2 cellular contexts compared by ENCODE assay signal in genomic region chr20:661474-662288, GRCh38.
TF ChIP-seq lines count a peak whose summit lies in the region.

No MANE protein-coding gene starts in this region.

TF ChIP-seq in HepG2, 621 proteins besides CTCF, POLR2A, EP300 and RAD21 (continues in another document):
- TF ChIP-seq, protein P1, sequence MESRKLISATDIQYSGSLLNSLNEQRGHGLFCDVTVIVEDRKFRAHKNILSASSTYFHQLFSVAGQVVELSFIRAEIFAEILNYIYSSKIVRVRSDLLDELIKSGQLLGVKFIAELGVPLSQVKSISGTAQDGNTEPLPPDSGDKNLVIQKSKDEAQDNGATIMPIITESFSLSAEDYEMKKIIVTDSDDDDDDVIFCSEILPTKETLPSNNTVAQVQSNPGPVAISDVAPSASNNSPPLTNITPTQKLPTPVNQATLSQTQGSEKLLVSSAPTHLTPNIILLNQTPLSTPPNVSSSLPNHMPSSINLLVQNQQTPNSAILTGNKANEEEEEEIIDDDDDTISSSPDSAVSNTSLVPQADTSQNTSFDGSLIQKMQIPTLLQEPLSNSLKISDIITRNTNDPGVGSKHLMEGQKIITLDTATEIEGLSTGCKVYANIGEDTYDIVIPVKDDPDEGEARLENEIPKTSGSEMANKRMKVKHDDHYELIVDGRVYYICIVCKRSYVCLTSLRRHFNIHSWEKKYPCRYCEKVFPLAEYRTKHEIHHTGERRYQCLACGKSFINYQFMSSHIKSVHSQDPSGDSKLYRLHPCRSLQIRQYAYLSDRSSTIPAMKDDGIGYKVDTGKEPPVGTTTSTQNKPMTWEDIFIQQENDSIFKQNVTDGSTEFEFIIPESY (CRISPR knock-in tag; IDR thresholded peaks at IDR 0.05): peak; percentile 84
- TF ChIP-seq HOMEZ (CRISPR knock-in tag; IDR thresholded peaks at IDR 0.05; ENCODE audit: low read depth) (no peak), KDM3A (CRISPR knock-in tag; IDR thresholded peaks at IDR 0.05; ENCODE audit: low read depth) (no peak), CCAR2 (optimal IDR thresholded peaks at IDR 0.05; ENCODE audit: low read depth, low read length) (no peak), PCBP2 (optimal IDR thresholded peaks at IDR 0.05; ENCODE audit: low read depth, low read length, poor library complexity, severe bottlenecking) (peak; percentile 64), ZNF230 (CRISPR knock-in tag; IDR thresholded peaks at IDR 0.05) (no peak), ZNF510 (CRISPR knock-in tag; IDR thresholded peaks at IDR 0.05; ENCODE audit: low read depth) (no peak), SAFB2 (CRISPR knock-in tag; IDR thresholded peaks at IDR 0.05; ENCODE audit: borderline replicate concordance, low read depth) (no peak), ZNF331 (CRISPR knock-in tag; IDR thresholded peaks at IDR 0.05) (no peak), HIVEP1 (CRISPR knock-in tag; IDR thresholded peaks at IDR 0.05) (peak; percentile 36; the same call in 1 of the 2 replicates), KLF11 (CRISPR knock-in tag; IDR thresholded peaks at IDR 0.05) (no peak), ZNF143 (CRISPR knock-in tag; IDR thresholded peaks at IDR 0.05) (no peak), ZNF496 (CRISPR knock-in tag; IDR thresholded peaks at IDR 0.05; ENCODE audit: insufficient replicate concordance) (no peak), SMC3 (IDR thresholded peaks at IDR 0.05; ENCODE audit: low read length) (no peak), DDIT3 (CRISPR knock-in tag; IDR thresholded peaks at IDR 0.05) (no peak), ZFP82 (CRISPR knock-in tag; IDR thresholded peaks at IDR 0.05; ENCODE audit: borderline replicate concordance) (no peak), ZNF557 (CRISPR knock-in tag; IDR thresholded peaks at IDR 0.05) (no peak)
- TF ChIP-seq, protein P2, sequence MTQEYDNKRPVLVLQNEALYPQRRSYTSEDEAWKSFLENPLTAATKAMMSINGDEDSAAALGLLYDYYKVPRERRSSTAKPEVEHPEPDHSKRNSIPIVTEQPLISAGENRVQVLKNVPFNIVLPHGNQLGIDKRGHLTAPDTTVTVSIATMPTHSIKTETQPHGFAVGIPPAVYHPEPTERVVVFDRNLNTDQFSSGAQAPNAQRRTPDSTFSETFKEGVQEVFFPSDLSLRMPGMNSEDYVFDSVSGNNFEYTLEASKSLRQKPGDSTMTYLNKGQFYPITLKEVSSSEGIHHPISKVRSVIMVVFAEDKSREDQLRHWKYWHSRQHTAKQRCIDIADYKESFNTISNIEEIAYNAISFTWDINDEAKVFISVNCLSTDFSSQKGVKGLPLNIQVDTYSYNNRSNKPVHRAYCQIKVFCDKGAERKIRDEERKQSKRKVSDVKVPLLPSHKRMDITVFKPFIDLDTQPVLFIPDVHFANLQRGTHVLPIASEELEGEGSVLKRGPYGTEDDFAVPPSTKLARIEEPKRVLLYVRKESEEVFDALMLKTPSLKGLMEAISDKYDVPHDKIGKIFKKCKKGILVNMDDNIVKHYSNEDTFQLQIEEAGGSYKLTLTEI (CRISPR knock-in tag; conservative IDR thresholded peaks at IDR 0.05): no peak
- TF ChIP-seq, protein P3, sequence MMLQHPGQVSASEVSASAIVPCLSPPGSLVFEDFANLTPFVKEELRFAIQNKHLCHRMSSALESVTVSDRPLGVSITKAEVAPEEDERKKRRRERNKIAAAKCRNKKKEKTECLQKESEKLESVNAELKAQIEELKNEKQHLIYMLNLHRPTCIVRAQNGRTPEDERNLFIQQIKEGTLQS (CRISPR knock-in tag; IDR thresholded peaks at IDR 0.05): 0 out of 2 replicates have a peak, but pooled peaks have one; percentile 11
- TF ChIP-seq, protein P4, sequence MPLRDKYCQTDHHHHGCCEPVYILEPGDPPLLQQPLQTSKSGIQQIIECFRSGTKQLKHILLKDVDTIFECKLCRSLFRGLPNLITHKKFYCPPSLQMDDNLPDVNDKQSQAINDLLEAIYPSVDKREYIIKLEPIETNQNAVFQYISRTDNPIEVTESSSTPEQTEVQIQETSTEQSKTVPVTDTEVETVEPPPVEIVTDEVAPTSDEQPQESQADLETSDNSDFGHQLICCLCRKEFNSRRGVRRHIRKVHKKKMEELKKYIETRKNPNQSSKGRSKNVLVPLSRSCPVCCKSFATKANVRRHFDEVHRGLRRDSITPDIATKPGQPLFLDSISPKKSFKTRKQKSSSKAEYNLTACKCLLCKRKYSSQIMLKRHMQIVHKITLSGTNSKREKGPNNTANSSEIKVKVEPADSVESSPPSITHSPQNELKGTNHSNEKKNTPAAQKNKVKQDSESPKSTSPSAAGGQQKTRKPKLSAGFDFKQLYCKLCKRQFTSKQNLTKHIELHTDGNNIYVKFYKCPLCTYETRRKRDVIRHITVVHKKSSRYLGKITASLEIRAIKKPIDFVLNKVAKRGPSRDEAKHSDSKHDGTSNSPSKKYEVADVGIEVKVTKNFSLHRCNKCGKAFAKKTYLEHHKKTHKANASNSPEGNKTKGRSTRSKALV (CRISPR knock-in tag; IDR thresholded peaks at IDR 0.05): peak; percentile 51; the same call in 1 of the 2 replicates

TF ChIP-seq in K562, 482 proteins besides CTCF, POLR2A, EP300 and RAD21:
- no peak for TF ChIP-seq REST (CRISPR knock-in tag; IDR thresholded peaks at IDR 0.05; ENCODE audit: low read depth)
- no peak for TF ChIP-seq SFPQ (IDR thresholded peaks at IDR 0.05; ENCODE audit: low read depth, low read length)
- TF ChIP-seq SOX6 (IDR thresholded peaks at IDR 0.05): no peak
- no peak for TF ChIP-seq ILF3 (IDR thresholded peaks at IDR 0.05; ENCODE audit: borderline replicate concordance)
- TF ChIP-seq POLR2G (IDR thresholded peaks at IDR 0.05; ENCODE audit: low read depth, low read length): no peak
- TF ChIP-seq ARID3B (CRISPR knock-in tag; IDR thresholded peaks at IDR 0.05; ENCODE audit: borderline replicate concordance): no peak
- TF ChIP-seq ZC3H4 (CRISPR knock-in tag; IDR thresholded peaks at IDR 0.05; ENCODE audit: borderline replicate concordance): no peak
- TF ChIP-seq ZFP1 (CRISPR knock-in tag; IDR thresholded peaks at IDR 0.05): no peak
- TF ChIP-seq GATAD2B (IDR thresholded peaks at IDR 0.05; ENCODE audit: borderline replicate concordance): no peak
- no peak for TF ChIP-seq HLTF (IDR thresholded peaks at IDR 0.05)
- no peak for TF ChIP-seq TBL1XR1 (IDR thresholded peaks at IDR 0.05; ENCODE audit: low read length in 2 of 2)
- TF ChIP-seq ZNF212 (CRISPR knock-in tag; IDR thresholded peaks at IDR 0.05): no peak
- no peak for TF ChIP-seq TCF7 (IDR thresholded peaks at IDR 0.05; ENCODE audit: borderline replicate concordance)
- no peak for TF ChIP-seq NCOR1 (IDR thresholded peaks at IDR 0.05)
- no peak for TF ChIP-seq PRMT5 (CRISPR knock-in tag; IDR thresholded peaks at IDR 0.05)
- TF ChIP-seq HDAC1 (IDR thresholded peaks at IDR 0.05): no peak
- no peak for TF ChIP-seq PPARD (CRISPR knock-in tag; IDR thresholded peaks at IDR 0.05)
- no peak for TF ChIP-seq ZBTB1 (CRISPR knock-in tag; IDR thresholded peaks at IDR 0.05; ENCODE audit: borderline replicate concordance, low read depth)
- TF ChIP-seq, protein P5, sequence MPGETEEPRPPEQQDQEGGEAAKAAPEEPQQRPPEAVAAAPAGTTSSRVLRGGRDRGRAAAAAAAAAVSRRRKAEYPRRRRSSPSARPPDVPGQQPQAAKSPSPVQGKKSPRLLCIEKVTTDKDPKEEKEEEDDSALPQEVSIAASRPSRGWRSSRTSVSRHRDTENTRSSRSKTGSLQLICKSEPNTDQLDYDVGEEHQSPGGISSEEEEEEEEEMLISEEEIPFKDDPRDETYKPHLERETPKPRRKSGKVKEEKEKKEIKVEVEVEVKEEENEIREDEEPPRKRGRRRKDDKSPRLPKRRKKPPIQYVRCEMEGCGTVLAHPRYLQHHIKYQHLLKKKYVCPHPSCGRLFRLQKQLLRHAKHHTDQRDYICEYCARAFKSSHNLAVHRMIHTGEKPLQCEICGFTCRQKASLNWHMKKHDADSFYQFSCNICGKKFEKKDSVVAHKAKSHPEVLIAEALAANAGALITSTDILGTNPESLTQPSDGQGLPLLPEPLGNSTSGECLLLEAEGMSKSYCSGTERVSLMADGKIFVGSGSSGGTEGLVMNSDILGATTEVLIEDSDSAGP (CRISPR knock-in tag; IDR thresholded peaks at IDR 0.05): no peak
- no peak for TF ChIP-seq DMBX1 (CRISPR knock-in tag; IDR thresholded peaks at IDR 0.05; ENCODE audit: borderline replicate concordance)
TF ChIP-seq in K562: peak in this region for 0.
